ENCODE assay signal across 1 cellular context in genomic region chr17:30377574-30377973, GRCh38.
TF ChIP-seq lines count a peak whose summit lies in the region.

No MANE protein-coding gene starts in this region.

TF ChIP-seq in H1, 55 proteins besides CTCF, POLR2A, EP300 and RAD21:
- no peak for TF ChIP-seq E2F6 (IDR thresholded peaks at IDR 0.05)
- no peak for TF ChIP-seq CHD1 (IDR thresholded peaks at IDR 0.05; ENCODE audit: low read depth, low read length)
- no peak for TF ChIP-seq ATF3 (IDR thresholded peaks at IDR 0.05; ENCODE audit: insufficient read depth, low read depth, low read length)
- TF ChIP-seq BACH1 (IDR thresholded peaks at IDR 0.05; ENCODE audit: low read length), result no peak
- TF ChIP-seq RFX5 (IDR thresholded peaks at IDR 0.05; ENCODE audit: borderline replicate concordance, low read depth, low read length), result no peak
- TF ChIP-seq RNF2 (IDR thresholded peaks at IDR 0.05; ENCODE audit: borderline replicate concordance, low read depth, low read length, missing control alignments, poor library complexity, severe bottlenecking), result no peak
- TF ChIP-seq CREB1 (IDR thresholded peaks at IDR 0.05), result no peak
- no peak for TF ChIP-seq SIN3A (conservative IDR thresholded peaks at IDR 0.05 in 1 of 2, IDR thresholded peaks at IDR 0.05 in 1 of 2; ENCODE audit: low read depth in 1 of 2, low read length in 2 of 2)
- no peak for TF ChIP-seq TCF12 (IDR thresholded peaks at IDR 0.05; ENCODE audit: low read depth, low read length)
- TF ChIP-seq JUND (IDR thresholded peaks at IDR 0.05; ENCODE audit: low read length), result no peak
- no peak for TF ChIP-seq CBX8 (IDR thresholded peaks at IDR 0.05; ENCODE audit: borderline replicate concordance, low read depth, low read length)
- TF ChIP-seq YY1 (IDR thresholded peaks at IDR 0.05; ENCODE audit: low read depth, low read length), result no peak
- no peak for TF ChIP-seq SUZ12 (IDR thresholded peaks at IDR 0.05; ENCODE audit: low read length)
- no peak for TF ChIP-seq TAF7 (optimal IDR thresholded peaks at IDR 0.05; ENCODE audit: borderline replicate concordance, low read depth, low read length)
